ENCODE assay signal across 23 cellular contexts in genomic region chr5:101915559-101915958, GRCh38.
DNase-seq lines count a peak whose midpoint lies in the region; ATAC-seq and TF ChIP-seq lines count a peak whose summit lies in the region.
"Had no signal": no experiment of that assay in that cellular context is flagged by ENCODE, and none has a peak within 500 bp of the region (broad histone marks: within the 10 kb centered on the region; RNA-seq: fewer than 3 reads in every experiment).

No MANE protein-coding gene starts in this region.

- H3K4me1 Mint-ChIP-seq in nephron progenitor cell: no peaks in the 10 kb centered on the region
- no peaks in the 10 kb centered on the region for H3K4me1 Mint-ChIP-seq in activated CD8-positive, alpha-beta memory T cell treated with anti-CD3 and anti-CD28 coated beads, Interleukin-2, amount 10 ng/mL, durations not matched to agents 7 days and 5 days
- H3K4me1 Mint-ChIP-seq: stimulated activated naive CD8-positive, alpha-beta T cell treated with anti-CD3 and anti-CD28 coated beads, Interleukin-15, amount 100 ng/mL, for 72 hours had no signal

- POLR2A ChIA-PET in Panc1 (lab: Charles Lee): no interaction called here

- intact Hi-C loops in Panc1 (cut with micrococcal nuclease; ENCODE audit: unreplicated experiment): no loop called here

- no peak overlapping the region for H3K27ac ChIP-seq in Panc1 (ENCODE audit: low read length)
- H3K27ac ChIP-seq: ovary, upper lobe of left lung had no signal

- H3K4me1 ChIP-seq in Panc1 (ENCODE audit: control insufficient read depth, insufficient read depth, low read length): no peaks in the 10 kb centered on the region
- H3K4me1 ChIP-seq: HAP-1, upper lobe of left lung had no signal

- H3K9me3 ChIP-seq in Panc1 (ENCODE audit: control insufficient read depth, insufficient read depth, low read depth, low read length): no peaks in the 10 kb centered on the region
- H3K9me3 ChIP-seq: HAP-1, ovary, upper lobe of left lung had no signal

- H3K4me3 ChIP-seq in Panc1 (ENCODE audit: low read depth in 2 of 2, low read length in 2 of 2) (no peak overlapping the region), choroid plexus epithelial cell (ENCODE audit: low read depth, low read length) (no peak overlapping the region)
- H3K4me3 ChIP-seq: HAP-1, ovary, upper lobe of left lung had no signal

- TF ChIP-seq CTCF in Panc1 (IDR thresholded peaks at IDR 0.05) (no peak), choroid plexus epithelial cell (conservative IDR thresholded peaks at IDR 0.05; ENCODE audit: low read depth, low read length) (no peak), nephron progenitor cell (IDR thresholded peaks at IDR 0.05) (no peak)

- no TSS peak for BruUV-seq in Panc1 (replicated peaks; lab: Mats Ljungman, UMichigan)

- no peaks in the 10 kb centered on the region for H3K9me3 Mint-ChIP-seq in nephron progenitor cell
- no peaks in the 10 kb centered on the region for H3K9me3 Mint-ChIP-seq in activated CD8-positive, alpha-beta memory T cell treated with anti-CD3 and anti-CD28 coated beads, Interleukin-2, amount 10 ng/mL, durations not matched to agents 7 days and 5 days (ENCODE audit: low read depth)
- H3K9me3 Mint-ChIP-seq: CD8-positive, alpha-beta T cell had no signal

- CTCF ChIA-PET in Panc1 (lab: Charles Lee): no interaction called here
- CTCF ChIA-PET in activated CD8-positive, alpha-beta memory T cell treated with anti-CD3 and anti-CD28 coated beads, Interleukin-2, amount 10 ng/mL, durations not matched to agents 7 days and 5 days (lab: Charles Lee): no interaction called here

- H3K27me3 ChIP-seq in Panc1 (ENCODE audit: control insufficient read depth, insufficient read depth, low read length): no peaks in the 10 kb centered on the region
- H3K27me3 ChIP-seq: ovary, upper lobe of left lung had no signal

- no peaks in the 10 kb centered on the region for H3K27me3 Mint-ChIP-seq in nephron progenitor cell (ENCODE audit: low read depth, poor library complexity)
- H3K27me3 Mint-ChIP-seq in activated CD8-positive, alpha-beta memory T cell treated with anti-CD3 and anti-CD28 coated beads, Interleukin-2, amount 10 ng/mL, durations not matched to agents 7 days and 5 days: no peaks in the 10 kb centered on the region
- H3K27me3 Mint-ChIP-seq: stimulated activated naive CD8-positive, alpha-beta T cell treated with anti-CD3 and anti-CD28 coated beads, Interleukin-15, amount 100 ng/mL, for 72 hours had no signal

- peak; percentile 83 for ATAC-seq in Panc1
- no peak for ATAC-seq in HG03460 (IDR thresholded peaks at IDR 0.05; ENCODE audit: unreplicated experiment)
- ATAC-seq in activated CD8-positive, alpha-beta memory T cell treated with anti-CD3 and anti-CD28 coated beads, Interleukin-2, amount 10 ng/mL, durations not matched to agents 7 days and 5 days: no peak
- ATAC-seq: CD8-positive, alpha-beta T cell; left colon; stimulated activated naive CD8-positive, alpha-beta T cell treated with anti-CD3 and anti-CD28 coated beads, Interleukin-15, amount 100 ng/mL, for 72 hours had no signal

- in situ Hi-C loops in Panc1 (cut with HindIII; ENCODE audit: low pct_unique_long_range_greater_than_20kb, low sequenced_read_pairs): no loop called here

- DNase-seq in EH (ENCODE audit: low read depth) (peak; percentile 8), Panc1 (ENCODE audit: low read depth, low spot score) (no peak), choroid plexus epithelial cell (ENCODE audit: low read depth) (peak; percentile 22), nephron progenitor cell (no peak), NCI-H2171 treated with DMSO at 0.1 percent for 48 hours (lab: John Stamatoyannopoulos, UW) (no peak), dedifferentiated amniotic fluid mesenchymal stem cell (ENCODE audit: extremely low spot score) (no peak)
- no peak for DNase-seq in activated CD8-positive, alpha-beta memory T cell treated with anti-CD3 and anti-CD28 coated beads, Interleukin-2, amount 10 ng/mL, durations not matched to agents 7 days and 5 days
- DNase-seq: activated CD4-positive, alpha-beta T cell treated with anti-CD3 and anti-CD28 coated beads for 4 hours; activated effector memory CD4-positive, alpha-beta T cell treated with Interleukin-2 at 50 U/mL for 16 hours; CD8-positive, alpha-beta T cell; hypothalamus; KG1; left colon; NCI-H1092 treated with DMSO at 0.1 percent for 48 hours; NCI-H2107; NCI-H69; OCI-M1; ovary; stimulated activated CD4-positive, alpha-beta T cell treated with anti-CD3 and anti-CD28 coated beads, Interleukin-2, amount 100 ng/mL, for 24 hours; stimulated activated naive CD8-positive, alpha-beta T cell treated with anti-CD3 and anti-CD28 coated beads, Interleukin-15, amount 100 ng/mL, for 72 hours; upper lobe of left lung had no signal

- H3K27ac Mint-ChIP-seq in nephron progenitor cell: peak overlapping the region; percentile 49
- no peak overlapping the region for H3K27ac Mint-ChIP-seq in activated CD8-positive, alpha-beta memory T cell treated with anti-CD3 and anti-CD28 coated beads, Interleukin-2, amount 10 ng/mL, durations not matched to agents 7 days and 5 days
- H3K27ac Mint-ChIP-seq: CD8-positive, alpha-beta T cell; stimulated activated naive CD8-positive, alpha-beta T cell treated with anti-CD3 and anti-CD28 coated beads, Interleukin-15, amount 100 ng/mL, for 72 hours had no signal

- H3K36me3 ChIP-seq in Panc1 (ENCODE audit: control insufficient read depth, insufficient read depth, low read length): no peaks in the 10 kb centered on the region
- H3K36me3 ChIP-seq: HAP-1, ovary, upper lobe of left lung had no signal

- no peak overlapping the region for H3K4me3 Mint-ChIP-seq in nephron progenitor cell
- H3K4me3 Mint-ChIP-seq in activated CD8-positive, alpha-beta memory T cell treated with anti-CD3 and anti-CD28 coated beads, Interleukin-2, amount 10 ng/mL, durations not matched to agents 7 days and 5 days: no peak overlapping the region
- H3K4me3 Mint-ChIP-seq: CD8-positive, alpha-beta T cell; stimulated activated naive CD8-positive, alpha-beta T cell treated with anti-CD3 and anti-CD28 coated beads, Interleukin-15, amount 100 ng/mL, for 72 hours had no signal

- H3K36me3 Mint-ChIP-seq in nephron progenitor cell (ENCODE audit: low read depth): no peaks in the 10 kb centered on the region
- no peaks in the 10 kb centered on the region for H3K36me3 Mint-ChIP-seq in activated CD8-positive, alpha-beta memory T cell treated with anti-CD3 and anti-CD28 coated beads, Interleukin-2, amount 10 ng/mL, durations not matched to agents 7 days and 5 days
- H3K36me3 Mint-ChIP-seq: CD8-positive, alpha-beta T cell had no signal

Comparison
In these comparisons a context has a peak if more than half of its experiments do, and no peak if none do; other contexts are left out.
1. DNase-seq: peak in EH (single experiment) and choroid plexus epithelial cell (single experiment); none in Panc1 (single experiment), nephron progenitor cell (single experiment), NCI-H2171 treated with DMSO at 0.1 percent for 48 hours (single experiment), dedifferentiated amniotic fluid mesenchymal stem cell (single experiment) and activated CD8-positive, alpha-beta memory T cell treated with anti-CD3 and anti-CD28 coated beads, Interleukin-2, amount 10 ng/mL, durations not matched to agents 7 days and 5 days (single experiment).